ENCODE assay signal across 11 cellular contexts in the genomic region with DNA sequence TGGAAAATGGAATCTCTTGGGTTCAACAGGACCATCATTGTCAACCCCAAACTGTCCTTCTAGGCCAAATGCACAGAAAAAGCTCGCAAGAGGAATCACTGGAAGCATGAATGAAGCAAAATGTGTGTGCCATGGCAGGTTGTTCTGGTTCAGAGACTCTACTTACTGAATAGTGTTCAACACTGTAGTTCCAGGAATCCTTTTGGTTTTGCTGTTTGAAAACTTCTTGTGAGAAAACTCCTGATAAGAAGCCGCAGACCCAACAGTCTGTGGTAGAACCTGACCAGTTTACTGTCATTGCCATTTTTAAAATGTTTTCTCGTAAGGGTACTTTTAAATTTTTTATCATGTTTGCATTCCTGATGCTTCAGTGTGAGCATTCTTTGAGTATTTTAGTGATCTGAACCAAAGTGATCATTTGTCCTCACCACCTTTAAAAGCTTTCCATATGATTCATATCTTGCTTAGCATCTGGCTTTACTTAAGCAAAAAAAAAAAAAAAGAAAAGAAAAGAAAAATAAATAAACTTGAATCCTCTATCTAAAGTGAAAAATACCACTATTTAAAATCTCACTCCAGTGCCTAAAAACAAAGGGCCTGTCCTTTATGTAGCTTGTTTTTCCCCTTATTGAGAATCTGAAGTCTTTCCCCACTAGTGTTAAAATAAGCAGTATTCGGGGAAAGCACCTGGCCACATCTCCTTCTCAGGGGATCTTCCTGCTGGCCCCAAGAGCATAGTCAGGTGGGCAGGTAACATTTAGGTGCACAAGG.
A peak's percentile ranks its signal among the peaks of the same experiment; 100 is the strongest.
DNase-seq lines count a peak whose midpoint lies in the region; ATAC-seq and TF ChIP-seq lines count a peak whose summit lies in the region.
"Had no signal": no experiment of that assay in that cellular context is flagged by ENCODE, and none has a peak within 500 bp of the region (broad histone marks: within the 10 kb centered on the region; RNA-seq: fewer than 3 reads in every experiment).

No MANE protein-coding gene starts in this region.

- no peaks in the 10 kb centered on the region for H4K20me1 ChIP-seq in IMR-90 (ENCODE audit: insufficient read depth, low read length)

- H3K23ac ChIP-seq in IMR-90 (ENCODE audit: low read depth, low read length) (peak overlapping the region; percentile 93), mesenchymal stem cell (ENCODE audit: low read length in 2 of 2) (peak overlapping the region in 1 of 2 experiments; percentile 39)

- H3K27ac ChIP-seq in IMR-90 (ENCODE audit: insufficient read depth, low read length) (peak overlapping the region; percentile 98), mesenchymal stem cell (ENCODE audit: low read length, poor library complexity, severe bottlenecking) (no peak overlapping the region), caudate nucleus (ENCODE audit: low read depth, low read length) (no peak overlapping the region)
- H3K27ac ChIP-seq: gastroesophageal sphincter had no signal

- H3K9ac ChIP-seq in IMR-90 (ENCODE audit: low read depth, low read length) (peak overlapping the region; percentile 74), mesenchymal stem cell (ENCODE audit: low read length) (no peak overlapping the region)

- in situ Hi-C loops in IMR-90 (cut with MboI; ENCODE audit: low sequenced_read_pairs): no loop called here

- H2BK12ac ChIP-seq in mesenchymal stem cell (ENCODE audit: low read length in 2 of 2): peak overlapping the region in 1 of 2 experiments; percentile 49

- peak overlapping the region; percentile 96 for H2BK5ac ChIP-seq in IMR-90 (ENCODE audit: low read depth, low read length, poor library complexity, severe bottlenecking)
- no peak overlapping the region for H2BK5ac ChIP-seq in mesenchymal stem cell (ENCODE audit: low read depth, low read length, poor library complexity, severe bottlenecking)

- H2BK20ac ChIP-seq in IMR-90 (ENCODE audit: low read depth, low read length): peak overlapping the region; percentile 99

- H3K14ac ChIP-seq in IMR-90 (replicated peaks; ENCODE audit: low read depth, low read length): peak overlapping the region; percentile 96
- no peak overlapping the region for H3K14ac ChIP-seq in mesenchymal stem cell (ENCODE audit: low read length in 2 of 2)

- H3K9me1 ChIP-seq in IMR-90 (ENCODE audit: insufficient read depth, low read length): peaks cover 5% of the 10 kb centered on the region

- H2AK9ac ChIP-seq in IMR-90 (replicated peaks; ENCODE audit: low read depth, low read length, poor library complexity): peak overlapping the region; percentile 94

- H2BK120ac ChIP-seq in IMR-90 (ENCODE audit: low read depth, low read length) (peak overlapping the region; percentile 98), mesenchymal stem cell (ENCODE audit: low read depth, low read length) (no peak overlapping the region)

- peak overlapping the region; percentile 83 for H2AK5ac ChIP-seq in IMR-90 (ENCODE audit: low read depth, low read length)
- no peak overlapping the region for H2AK5ac ChIP-seq in mesenchymal stem cell (ENCODE audit: low read length, severe bottlenecking)

- H3K27me3 ChIP-seq in IMR-90 (ENCODE audit: control insufficient read depth, insufficient read depth, low read length) (no peaks in the 10 kb centered on the region), mesenchymal stem cell (ENCODE audit: control insufficient read depth in 1 of 2, insufficient read depth in 1 of 2, low read length in 2 of 2) (no peaks in the 10 kb centered on the region)
- H3K27me3 ChIP-seq: gastroesophageal sphincter had no signal

- TF ChIP-seq RAD21 in IMR-90 (IDR thresholded peaks at IDR 0.05; ENCODE audit: low read length): no peak

- peak overlapping the region; percentile 58 to 92 for H4K8ac ChIP-seq in IMR-90 (ENCODE audit: low read depth in 2 of 2, low read length in 2 of 2)
- H4K8ac ChIP-seq in mesenchymal stem cell (ENCODE audit: low read length): no peak overlapping the region

- POLR2A ChIA-PET in IMR-90 (lab: Charles Lee; ENCODE audit: unreplicated experiment): interaction anchor here (1.0 kb wide), 1 partner anchor 18 kb away, joined by 4 read pairs; no protein-coding TSS in a partner anchor

- peak overlapping the region; percentile 98 for H4K5ac ChIP-seq in IMR-90 (ENCODE audit: low read depth, low read length)

- H3K4me3 ChIP-seq in IMR-90 (ENCODE audit: insufficient read depth, low read depth, low read length) (no peak overlapping the region), mesenchymal stem cell (ENCODE audit: insufficient read depth in 1 of 2, low read depth in 1 of 2, low read length in 2 of 2) (no peak overlapping the region)
- H3K4me3 ChIP-seq: gastroesophageal sphincter had no signal

- peak overlapping the region; percentile 98 for H3K18ac ChIP-seq in IMR-90 (ENCODE audit: low read depth, low read length)
- H3K18ac ChIP-seq in mesenchymal stem cell (ENCODE audit: low read depth in 1 of 2, low read length in 2 of 2): no peak overlapping the region

- H3K4me1 ChIP-seq in IMR-90 (ENCODE audit: control insufficient read depth, insufficient read depth, low read length) (peaks cover 20% of the 10 kb centered on the region), mesenchymal stem cell (ENCODE audit: control insufficient read depth, insufficient read depth, low read depth, low read length) (no peaks in the 10 kb centered on the region)
- H3K4me1 ChIP-seq: gastroesophageal sphincter had no signal

- DNase-seq in IMR-90 (peak; percentile 95), mesenchymal stem cell (peak; percentile 48), DMS53 treated with DMSO at 0.1 percent for 48 hours (lab: John Stamatoyannopoulos, UW; ENCODE audit: unreplicated experiment) (no peak), amniotic stem cell (lab: John Stamatoyannopoulos, UW) (no peak), caudate nucleus (lab: John Stamatoyannopoulos, UW) (no peak)
- no peak for DNase-seq in effector CD4-positive, alpha-beta T cell
- DNase-seq: activated naive CD4-positive, alpha-beta T cell had no signal

- H3K36me3 ChIP-seq in IMR-90 (ENCODE audit: control insufficient read depth, insufficient read depth, low read length): no peaks in the 10 kb centered on the region
- H3K36me3 ChIP-seq in mesenchymal stem cell (ENCODE audit: control insufficient read depth in 1 of 2, insufficient read depth in 2 of 2, low read depth in 1 of 2, low read length in 2 of 2): peaks cover 1 to 4% of the 10 kb centered on the region in 2 experiments

- CTCF ChIA-PET in IMR-90 (lab: Yijun Ruan, JAX): interaction anchor here (0.6 to 1.3 kb wide), 3 partner anchors 12 to 699 kb away, joined by 3 to 5 read pairs (median 3); no protein-coding TSS in a partner anchor

- TF ChIP-seq CTCF in IMR-90 (conservative IDR thresholded peaks at IDR 0.05; ENCODE audit: low read depth, low read length): no peak

- no peaks in the 10 kb centered on the region for H3K9me3 ChIP-seq in IMR-90 (ENCODE audit: control insufficient read depth, insufficient read depth, low read length)
- no peaks in the 10 kb centered on the region for H3K9me3 ChIP-seq in mesenchymal stem cell (ENCODE audit: control insufficient read depth, low read length)

- H3K79me1 ChIP-seq in IMR-90 (ENCODE audit: low read depth in 1 of 2, low read length in 2 of 2) (no peaks in the 10 kb centered on the region), mesenchymal stem cell (replicated peaks; ENCODE audit: low read length, poor library complexity, severe bottlenecking) (no peaks in the 10 kb centered on the region)

- H2AFZ ChIP-seq in IMR-90 (replicated peaks; ENCODE audit: low read length, poor library complexity) (peak overlapping the region; percentile 35), mesenchymal stem cell (ENCODE audit: low read depth, low read length) (no peak overlapping the region)

- no CpG with 5 or more reads among the region's 4 CpGs for WGBS in IMR-90 (ENCODE audit: extremely low coverage in 2 of 2, insufficient read length in 1 of 2), 2 experiments
- 90% methylated on average over 3 of the region's 4 CpGs for WGBS in mesenchymal stem cell

- intact Hi-C loops in IMR-90 (cut with micrococcal nuclease): loop anchor here (2.0 kb wide), 1 partner anchor 20 kb away; no protein-coding TSS in a partner anchor

- no TSS peak for BruUV-seq in IMR-90 (replicated peaks; lab: Mats Ljungman, UMichigan)

- H3K4me2 ChIP-seq in IMR-90 (ENCODE audit: low read depth, low read length) (peak overlapping the region; percentile 62), mesenchymal stem cell (ENCODE audit: low read length, poor library complexity, severe bottlenecking) (no peak overlapping the region)

- ATAC-seq in GM18517 (IDR thresholded peaks at IDR 0.05; ENCODE audit: unreplicated experiment) (peak; percentile 56), HG02610 (IDR thresholded peaks at IDR 0.05; ENCODE audit: unreplicated experiment) (peak; percentile 87), IMR-90 (ENCODE audit: low read depth) (peak; percentile 78)
- ATAC-seq: gastroesophageal sphincter; natural killer cell treated with Interleukin-12 subunit alpha and Interleukin-12 subunit beta and Interleukin-15 and Interleukin-18, amount 100 ng/mL, for 72 hours had no signal

- TF ChIP-seq POLR2A in IMR-90 (IDR thresholded peaks at IDR 0.05; ENCODE audit: low read depth, low read length): no peak

- dilution Hi-C loops in IMR-90 (cut with HindIII; ENCODE audit: low sequenced_read_pairs, unreplicated experiment): no loop called here

- peak overlapping the region; percentile 94 for H3K56ac ChIP-seq in IMR-90 (ENCODE audit: extremely low read depth, insufficient read depth, low read length)

- H4K91ac ChIP-seq in IMR-90 (ENCODE audit: insufficient read depth, low read depth, low read length) (peak overlapping the region; percentile 97), mesenchymal stem cell (ENCODE audit: low read length) (peak overlapping the region; percentile 35)

- peak overlapping the region; percentile 55; the same call in 2 of the 3 replicates for H2BK15ac ChIP-seq in IMR-90 (ENCODE audit: low read depth, low read length)
- no peak overlapping the region for H2BK15ac ChIP-seq in mesenchymal stem cell (ENCODE audit: low read depth, poor library complexity, severe bottlenecking)

- H3K4ac ChIP-seq in IMR-90 (ENCODE audit: low read depth, low read length) (peak overlapping the region; percentile 98), mesenchymal stem cell (ENCODE audit: low read depth in 1 of 2, low read length in 2 of 2) (no peak overlapping the region)

TF ChIP-seq in IMR-90, 13 proteins besides CTCF, POLR2A, EP300 and RAD21 (continues in another document):
- TF ChIP-seq, protein P1, sequence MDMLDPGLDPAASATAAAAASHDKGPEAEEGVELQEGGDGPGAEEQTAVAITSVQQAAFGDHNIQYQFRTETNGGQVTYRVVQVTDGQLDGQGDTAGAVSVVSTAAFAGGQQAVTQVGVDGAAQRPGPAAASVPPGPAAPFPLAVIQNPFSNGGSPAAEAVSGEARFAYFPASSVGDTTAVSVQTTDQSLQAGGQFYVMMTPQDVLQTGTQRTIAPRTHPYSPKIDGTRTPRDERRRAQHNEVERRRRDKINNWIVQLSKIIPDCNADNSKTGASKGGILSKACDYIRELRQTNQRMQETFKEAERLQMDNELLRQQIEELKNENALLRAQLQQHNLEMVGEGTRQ (IDR thresholded peaks at IDR 0.05; ENCODE audit: low read depth, low read length): no peak
- TF ChIP-seq CHD1 (IDR thresholded peaks at IDR 0.05; ENCODE audit: low read depth, low read length) (no peak), BHLHE40 (IDR thresholded peaks at IDR 0.05; ENCODE audit: low read depth, low read length) (peak; percentile 12; the same call in 1 of the 2 replicates), MAFK (IDR thresholded peaks at IDR 0.05; ENCODE audit: low read depth, low read length) (peak; percentile 20; the same call in 1 of the 2 replicates)

Comparison
In these comparisons a context has a peak if more than half of its experiments do, and no peak if none do; other contexts are left out.
1. DNase-seq: peak in IMR-90 (single experiment) and mesenchymal stem cell (single experiment); none in DMS53 treated with DMSO at 0.1 percent for 48 hours (single experiment), amniotic stem cell (single experiment), caudate nucleus (0 of 61) and effector CD4-positive, alpha-beta T cell (single experiment).
2. Peak in every context shown above with its lines, with median percentiles within 50 percentile points of each other: ATAC-seq.